In the genomic region with DNA sequence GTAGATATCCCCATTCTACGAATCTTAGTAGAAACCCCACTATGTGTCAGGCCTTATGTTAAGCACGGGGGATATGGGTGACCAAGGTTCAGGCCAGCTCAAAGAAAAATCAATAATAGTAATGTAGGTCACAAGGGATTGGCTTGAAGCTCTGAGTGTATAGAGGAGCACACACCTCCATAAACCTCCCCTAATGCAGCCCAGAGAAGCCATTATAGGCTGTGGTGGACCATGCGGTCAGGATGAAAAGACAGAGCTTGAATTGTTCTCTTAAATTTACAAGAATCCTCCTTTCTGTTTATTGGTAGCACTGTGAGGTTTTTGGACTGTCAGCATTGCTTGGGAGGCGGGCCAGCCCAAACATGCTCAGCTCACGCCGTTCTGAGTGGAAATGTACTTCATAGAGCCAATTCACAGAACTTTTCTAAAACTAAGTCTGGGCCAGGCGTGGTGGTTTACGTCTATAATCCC, we compare ENCODE assay signal across 27 cellular contexts. TPM values are rescaled to one million over a fixed set of nuclear protein-coding genes. Genes with fewer than 3 reads are reported as not detected.
DNase-seq lines count a peak whose midpoint lies in the region; ATAC-seq and TF ChIP-seq lines count a peak whose summit lies in the region.
"Had no signal": no experiment of that assay in that cellular context is flagged by ENCODE, and none has a peak within 500 bp of the region (broad histone marks: within the 10 kb centered on the region; RNA-seq: fewer than 3 reads in every experiment).

No MANE protein-coding gene starts in this region.

- WGBS in prostate gland = 33% methylated on average over 8 of the region's 8 CpGs

- no peaks in the 10 kb centered on the region for H3K36me3 Mint-ChIP-seq in activated naive CD4-positive, alpha-beta T cell treated with anti-CD3 and anti-CD28 coated beads, Interleukin-2, amount 50 U/mL, for 72 hours
- H3K36me3 Mint-ChIP-seq: CD14-positive monocyte, neural progenitor cell had no signal

- H3K36me3 ChIP-seq in prostate gland = no peaks in the 10 kb centered on the region
- H3K36me3 ChIP-seq: esophagus muscularis mucosa, gastroesophageal sphincter, neural progenitor cell, Peyer's patch, SJCRH30, uterus had no signal

- no peak overlapping the region for H3K4me3 ChIP-seq in prostate gland
- H3K4me3 ChIP-seq: esophagus muscularis mucosa, gastroesophageal sphincter, neural progenitor cell, Peyer's patch, SJCRH30, uterus had no signal

- no peak for TF ChIP-seq POLR2A in prostate gland (IDR thresholded peaks at IDR 0.05)

- no peaks in the 10 kb centered on the region for H3K9me3 Mint-ChIP-seq in activated naive CD4-positive, alpha-beta T cell treated with anti-CD3 and anti-CD28 coated beads, Interleukin-2, amount 50 U/mL, for 72 hours
- H3K9me3 Mint-ChIP-seq: CD14-positive monocyte, neural progenitor cell had no signal

- intact Hi-C loops in prostate gland (cut with DNase I) = no loop called here

- no peaks in the 10 kb centered on the region for H3K9me3 ChIP-seq in prostate gland
- H3K9me3 ChIP-seq: esophagus muscularis mucosa, gastroesophageal sphincter, Peyer's patch, SJCRH30, uterus had no signal

- peaks cover 19% of the 10 kb centered on the region for H3K4me1 ChIP-seq in prostate gland (replicated peaks)
- H3K4me1 ChIP-seq: gastroesophageal sphincter, uterus had no signal

- DNase-seq in COLO829 (ENCODE audit: low spot score) (peak; percentile 53), prostate gland (ENCODE audit: low spot score) (peak; percentile 90), NCI-H510A (lab: John Stamatoyannopoulos, UW) (no peak), HT-29 (ENCODE audit: low spot score) (no peak)
- DNase-seq in activated naive CD4-positive, alpha-beta T cell treated with anti-CD3 and anti-CD28 coated beads, Interleukin-2, amount 50 U/mL, for 72 hours (ENCODE audit: low spot score in 2 of 2) = no peak
- DNase-seq: activated CD4-positive, alpha-beta T cell treated with anti-CD3 and anti-CD28 coated beads for 36 hours; activated effector memory CD4-positive, alpha-beta T cell treated with anti-CD3 and anti-CD28 coated beads, Interleukin-2, amount 50 U/mL, for 16 hours; kidney; MM.1S; NCI-H1436 treated with DMSO at 0.1 percent for 48 hours; NCI-H2171 treated with DMSO at 0.1 percent for 48 hours; NCI-H526; Peyer's patch; SJCRH30; small intestine; stimulated activated CD4-positive, alpha-beta T cell treated with anti-CD3 and anti-CD28 coated beads, Interleukin-1b, Interleukin-23, amount 100 ng/mL, for 48 hours; T-helper 17 cell; uterus had no signal

- ATAC-seq in esophagus mucosa (peak; percentile 38), GM21786 (IDR thresholded peaks at IDR 0.05; ENCODE audit: unreplicated experiment) (no peak)
- ATAC-seq in activated naive CD4-positive, alpha-beta T cell treated with anti-CD3 and anti-CD28 coated beads, Interleukin-2, amount 50 U/mL, for 72 hours = no peak
- ATAC-seq: activated CD4-positive, alpha-beta T cell treated with anti-CD3 and anti-CD28 coated beads for 36 hours; gastroesophageal sphincter; T-helper 17 cell had no signal

- TF ChIP-seq CTCF in VCaP (conservative IDR thresholded peaks at IDR 0.05) (no peak), prostate gland (IDR thresholded peaks at IDR 0.05) (no peak)

- peak overlapping the region; percentile 68 for H3K27ac ChIP-seq in VCaP
- peak overlapping the region; percentile 55 to 75 for H3K27ac ChIP-seq in prostate gland
- H3K27ac ChIP-seq: esophagus muscularis mucosa, gastroesophageal sphincter, neural progenitor cell, Peyer's patch, SJCRH30, uterus had no signal

- no peak overlapping the region for H3K27ac Mint-ChIP-seq in activated naive CD4-positive, alpha-beta T cell treated with anti-CD3 and anti-CD28 coated beads, Interleukin-2, amount 50 U/mL, for 72 hours
- H3K27ac Mint-ChIP-seq: activated CD4-positive, alpha-beta T cell treated with anti-CD3 and anti-CD28 coated beads for 36 hours; neural progenitor cell; T-helper 17 cell had no signal

- no peaks in the 10 kb centered on the region for H3K27me3 ChIP-seq in prostate gland (replicated peaks; ENCODE audit: insufficient read depth)
- H3K27me3 ChIP-seq: Peyer's patch, SJCRH30, uterus had no signal

RNA-seq across cellular contexts. Expression of gene PDE6A, which starts 9.1 kb away (rescaled TPM):
- 0.48 TPM for total RNA-seq in esophagus mucosa
- under 1 TPM in 1 of 2 donors, not detected in 1; 0.91 TPM for total RNA-seq in prostate gland
- not detected for total RNA-seq in activated naive CD4-positive, alpha-beta T cell treated with anti-CD3 and anti-CD28 coated beads, Interleukin-2, amount 50 U/mL, for 72 hours
- total RNA-seq in HT-29 (2014; rRNA removed; shearing (Covaris generic)) = not detected in 2 replicates
- total RNA-seq: activated CD4-positive, alpha-beta T cell treated with anti-CD3 and anti-CD28 coated beads for 36 hours; esophagus muscularis mucosa; lung microvascular endothelial cell; Peyer's patch; subcutaneous adipose tissue; T-helper 17 cell had no signal

RNA-seq across cellular contexts. Expression of gene SLC26A2, which starts 25.1 kb away (rescaled TPM):
- 8.9 TPM for total RNA-seq in esophagus mucosa
- 10 to 100 TPM; 19.4 to 31.0 TPM for total RNA-seq in prostate gland
- total RNA-seq in activated naive CD4-positive, alpha-beta T cell treated with anti-CD3 and anti-CD28 coated beads, Interleukin-2, amount 50 U/mL, for 72 hours = 1 to 10 TPM; 3.9 to 8.4 TPM
- 0.91 and 0.94 TPM in 2 replicates for total RNA-seq in HT-29 (2014; rRNA removed; shearing (Covaris generic))

Comparison
In these comparisons a context has a peak if more than half of its experiments do, and no peak if none do; other contexts are left out.
1. DNase-seq: peak in COLO829 (single experiment) and prostate gland (single experiment); none in NCI-H510A (single experiment), activated naive CD4-positive, alpha-beta T cell treated with anti-CD3 and anti-CD28 coated beads, Interleukin-2, amount 50 U/mL, for 72 hours (0 of 2) and HT-29 (single experiment).